Comparison of ENCODE assay signal across 23 cellular contexts in genomic region chr2:241948299-241948897, GRCh38.
"Had no signal": no experiment of that assay in that cellular context is flagged by ENCODE, and none has a peak within 500 bp of the region (broad histone marks: within the 10 kb centered on the region; RNA-seq: fewer than 3 reads in every experiment).

No MANE protein-coding gene starts in this region.

- H3K9me3 Mint-ChIP-seq: activated naive CD4-positive, alpha-beta T cell treated with anti-CD3 and anti-CD28 coated beads, Interleukin-2, amount 50 U/mL, for 72 hours; stimulated activated naive CD8-positive, alpha-beta T cell treated with anti-CD3 and anti-CD28 coated beads, Interleukin-15, amount 100 ng/mL, for 72 hours had no signal

- H3K4me3 Mint-ChIP-seq: activated T-cell treated with anti-CD3 and anti-CD28 coated beads, Interleukin-2, amount 50 U/mL, for 72 hours; endodermal cell; neural crest cell; stimulated activated naive CD8-positive, alpha-beta T cell treated with anti-CD3 and anti-CD28 coated beads, Interleukin-15, amount 100 ng/mL, for 72 hours had no signal

- ATAC-seq: activated CD4-positive, CD25-positive, alpha-beta regulatory T cell treated with anti-CD3 and anti-CD28 coated beads, Interleukin-2, amount 50 U/mL, for 24 hours; activated naive CD4-positive, alpha-beta T cell treated with anti-CD3 and anti-CD28 coated beads, Interleukin-2, amount 50 U/mL, for 72 hours; activated T-cell treated with anti-CD3 and anti-CD28 coated beads, Interleukin-2, amount 50 U/mL, for 72 hours; pancreas; sciatic nerve; stimulated activated naive CD8-positive, alpha-beta T cell treated with anti-CD3 and anti-CD28 coated beads, Interleukin-15, amount 100 ng/mL, for 72 hours had no signal

- DNase-seq: activated CD4-positive, alpha-beta T cell treated with anti-CD3 and anti-CD28 coated beads, Interleukin-2, amount 50 U/mL, for 1 hour; activated gamma-delta T cell treated with Interleukin-2 at 50 U/mL for 16 hours; activated T-cell treated with anti-CD3 and anti-CD28 coated beads, Interleukin-2, amount 50 U/mL, for 72 hours; amygdala; central memory CD4-positive, alpha-beta T cell; endodermal cell; foreskin melanocyte; midbrain; stimulated activated CD4-positive, alpha-beta T cell treated with anti-CD3 and anti-CD28 coated beads, Interleukin-4, amount 100 ng/mL, for 1 hour; stimulated activated naive CD8-positive, alpha-beta T cell treated with anti-CD3 and anti-CD28 coated beads, Interleukin-15, amount 100 ng/mL, for 72 hours; T-helper 9 cell; transverse colon had no signal

- FAIRE-seq: colon, keratinocyte, pancreas had no signal

- H3K27ac Mint-ChIP-seq: activated naive CD4-positive, alpha-beta T cell treated with anti-CD3 and anti-CD28 coated beads, Interleukin-2, amount 50 U/mL, for 72 hours; activated T-cell treated with anti-CD3 and anti-CD28 coated beads, Interleukin-2, amount 50 U/mL, for 72 hours; endodermal cell; stimulated activated naive CD8-positive, alpha-beta T cell treated with anti-CD3 and anti-CD28 coated beads, Interleukin-15, amount 100 ng/mL, for 72 hours had no signal

- H3K27me3 ChIP-seq: pancreas, transverse colon had no signal

- H3K9me3 ChIP-seq: pancreas, suprapubic skin, transverse colon had no signal

- H3K27me3 Mint-ChIP-seq: stimulated activated naive CD8-positive, alpha-beta T cell treated with anti-CD3 and anti-CD28 coated beads, Interleukin-15, amount 100 ng/mL, for 72 hours had no signal

- H3K36me3 Mint-ChIP-seq: activated naive CD4-positive, alpha-beta T cell treated with anti-CD3 and anti-CD28 coated beads, Interleukin-2, amount 50 U/mL, for 72 hours had no signal

- H3K36me3 ChIP-seq: pancreas, suprapubic skin, transverse colon had no signal

- H3K27ac ChIP-seq: dorsolateral prefrontal cortex, pancreas, suprapubic skin, transverse colon had no signal

- H3K4me1 Mint-ChIP-seq: endodermal cell; stimulated activated naive CD8-positive, alpha-beta T cell treated with anti-CD3 and anti-CD28 coated beads, Interleukin-15, amount 100 ng/mL, for 72 hours had no signal

- H3K4me3 ChIP-seq: dorsolateral prefrontal cortex, lung, pancreas, smooth muscle cell, suprapubic skin, transverse colon had no signal

- H3K4me2 ChIP-seq: smooth muscle cell had no signal
